16 cellular contexts compared by ENCODE assay signal in genomic region chrX:19748898-19749680, GRCh38.
A peak's percentile ranks its signal among the peaks of the same experiment; 100 is the strongest.
DNase-seq lines count a peak whose midpoint lies in the region; ATAC-seq and TF ChIP-seq lines count a peak whose summit lies in the region.
"Had no signal": no experiment of that assay in that cellular context is flagged by ENCODE, and none has a peak within 500 bp of the region (broad histone marks: within the 10 kb centered on the region; RNA-seq: fewer than 3 reads in every experiment).

No MANE protein-coding gene starts in this region.

- H3K4me1 Mint-ChIP-seq in activated T-cell treated with anti-CD3 and anti-CD28 coated beads, Interleukin-2, amount 50 U/mL, for 24 hours (ENCODE audit: low read depth): peaks cover 91% of the 10 kb centered on the region
- peaks cover 79% of the 10 kb centered on the region for H3K4me1 Mint-ChIP-seq in activated naive CD8-positive, alpha-beta T cell treated with anti-CD3 and anti-CD28 coated beads for 36 hours

- peaks cover 7% of the 10 kb centered on the region for H3K9me3 Mint-ChIP-seq in activated T-cell treated with anti-CD3 and anti-CD28 coated beads, Interleukin-2, amount 50 U/mL, for 24 hours
- peaks cover 2% of the 10 kb centered on the region for H3K9me3 Mint-ChIP-seq in activated naive CD8-positive, alpha-beta T cell treated with anti-CD3 and anti-CD28 coated beads for 36 hours

- TF ChIP-seq CTCF in neutrophil (IDR thresholded peaks at IDR 0.05): no peak
- TF ChIP-seq CTCF in uterus (IDR thresholded peaks at IDR 0.05): no peak

- H3K4me3 Mint-ChIP-seq in activated T-cell treated with anti-CD3 and anti-CD28 coated beads, Interleukin-2, amount 50 U/mL, for 24 hours: no peak overlapping the region
- H3K4me3 Mint-ChIP-seq in activated naive CD8-positive, alpha-beta T cell treated with anti-CD3 and anti-CD28 coated beads for 36 hours: no peak overlapping the region
- H3K4me3 Mint-ChIP-seq: nephron had no signal

- H3K27ac Mint-ChIP-seq in activated T-cell treated with anti-CD3 and anti-CD28 coated beads, Interleukin-2, amount 50 U/mL, for 24 hours: peak overlapping the region; percentile 96
- H3K27ac Mint-ChIP-seq in activated naive CD8-positive, alpha-beta T cell treated with anti-CD3 and anti-CD28 coated beads for 36 hours: peak overlapping the region; percentile 92
- H3K27ac Mint-ChIP-seq: nephron had no signal

- ATAC-seq in GM21717 (IDR thresholded peaks at IDR 0.05; ENCODE audit: unreplicated experiment) (no peak), GM19455 (IDR thresholded peaks at IDR 0.05; ENCODE audit: unreplicated experiment) (no peak)

- H3K27me3 Mint-ChIP-seq in activated T-cell treated with anti-CD3 and anti-CD28 coated beads, Interleukin-2, amount 50 U/mL, for 24 hours: peaks cover 4% of the 10 kb centered on the region
- no peaks in the 10 kb centered on the region for H3K27me3 Mint-ChIP-seq in activated naive CD8-positive, alpha-beta T cell treated with anti-CD3 and anti-CD28 coated beads for 36 hours

- H3K36me3 ChIP-seq in KOPT-K1 (ENCODE audit: insufficient read depth, low read length) (peaks cover 5% of the 10 kb centered on the region; the same call in 1 of the 2 replicates), neutrophil (peaks cover 16% of the 10 kb centered on the region), uterus (no peaks in the 10 kb centered on the region)
- H3K36me3 ChIP-seq: transverse colon had no signal

- H3K27ac ChIP-seq in KOPT-K1 (ENCODE audit: low read depth, low read length, poor library complexity, severe bottlenecking): peak overlapping the region; percentile 99
- H3K27ac ChIP-seq in neutrophil: peak overlapping the region; percentile 85
- H3K27ac ChIP-seq in uterus: no peak overlapping the region

- TF ChIP-seq POLR2A in uterus (IDR thresholded peaks at IDR 0.05): no peak

- intact Hi-C loops in uterus (cut with DNase I; ENCODE audit: low total_unique reads): no loop called here

- no peaks in the 10 kb centered on the region for H3K27me3 ChIP-seq in neutrophil
- H3K27me3 ChIP-seq in uterus: no peaks in the 10 kb centered on the region
- H3K27me3 ChIP-seq: transverse colon had no signal

- H3K36me3 Mint-ChIP-seq in activated T-cell treated with anti-CD3 and anti-CD28 coated beads, Interleukin-2, amount 50 U/mL, for 24 hours (ENCODE audit: low read depth): peaks cover 20% of the 10 kb centered on the region
- H3K36me3 Mint-ChIP-seq in activated naive CD8-positive, alpha-beta T cell treated with anti-CD3 and anti-CD28 coated beads for 36 hours: peaks cover 40% of the 10 kb centered on the region

- H3K9me3 ChIP-seq in KOPT-K1 (ENCODE audit: insufficient read depth, low read length, poor library complexity, severe bottlenecking): no peaks in the 10 kb centered on the region
- H3K9me3 ChIP-seq in neutrophil: no peaks in the 10 kb centered on the region
- peaks cover 0 to 4% of the 10 kb centered on the region in 2 donors for H3K9me3 ChIP-seq in uterus
- H3K9me3 ChIP-seq: transverse colon had no signal

- H3K4me1 ChIP-seq in neutrophil (ENCODE audit: control insufficient read depth in 1 of 2, insufficient read depth in 1 of 2, low read depth in 1 of 2, low read length in 1 of 2) (peaks cover 50 to 54% of the 10 kb centered on the region in 2 experiments), uterus (no peaks in the 10 kb centered on the region)
- H3K4me1 ChIP-seq: transverse colon had no signal

- DNase-seq in activated T-cell treated with anti-CD3 and anti-CD28 coated beads, Interleukin-2, amount 50 U/mL, for 24 hours: no peak
- no peak for DNase-seq in activated T-cell treated with anti-CD3 and anti-CD28 coated beads, Interleukin-2, amount 50 U/mL, for 1 hour
- no peak for DNase-seq in activated naive CD8-positive, alpha-beta T cell treated with anti-CD3 and anti-CD28 coated beads for 36 hours
- no peak for DNase-seq in uterus
- DNase-seq: foreskin fibroblast; GOT3; IMR-90; NCI-H1092 treated with DMSO at 0.1 percent for 48 hours; RPMI8226; stimulated activated CD4-positive, alpha-beta T cell treated with anti-CD3 and anti-CD28 coated beads, Interleukin-2, amount 100 ng/mL, for 24 hours; transverse colon had no signal

- no peak overlapping the region for H3K4me3 ChIP-seq in neutrophil (ENCODE audit: low read depth in 1 of 2, low read length in 1 of 2)
- no peak overlapping the region for H3K4me3 ChIP-seq in uterus
- H3K4me3 ChIP-seq: transverse colon had no signal

Comparison
In these comparisons a context has a peak if more than half of its experiments do, and no peak if none do; other contexts are left out.
1. H3K27ac ChIP-seq: peak in KOPT-K1 (single experiment) and neutrophil (single experiment); none in uterus (0 of 2).